Comparison of ENCODE assay signal across 19 cellular contexts in the genomic region with DNA sequence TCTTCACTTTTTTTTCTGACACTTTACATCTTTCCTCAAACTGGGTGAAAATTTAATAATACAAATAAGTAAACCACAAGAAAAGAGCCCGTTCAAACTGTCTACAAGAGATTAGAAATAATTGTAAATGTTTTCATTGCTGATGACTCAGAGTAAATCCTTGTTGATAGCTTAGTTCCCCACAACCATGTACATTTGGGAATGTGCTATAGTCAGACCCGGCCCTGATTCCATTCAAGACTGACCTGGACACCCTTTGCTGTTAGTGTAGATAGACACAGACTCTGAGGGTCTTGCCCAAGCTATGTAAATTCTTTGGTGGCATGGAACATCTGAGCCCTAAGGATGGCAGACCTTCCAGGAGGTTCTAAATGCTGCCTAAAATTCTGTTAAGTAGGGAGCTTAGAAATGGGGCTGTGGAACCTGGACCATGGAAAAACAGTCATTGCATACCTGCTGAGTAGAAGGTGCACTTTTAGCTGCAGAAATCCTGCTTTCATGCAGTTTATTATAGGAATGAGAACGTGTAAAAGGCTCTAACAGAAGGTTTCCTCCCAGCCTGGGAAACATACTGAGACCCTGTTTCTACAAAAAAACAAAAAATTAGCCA. TPM values are rescaled to one million over a fixed set of nuclear protein-coding genes. Genes with fewer than 3 reads are reported as not detected.
A peak's percentile ranks its signal among the peaks of the same experiment; 100 is the strongest.
DNase-seq lines count a peak whose midpoint lies in the region; ATAC-seq, FAIRE-seq and TF ChIP-seq lines count a peak whose summit lies in the region.
"Had no signal": no experiment of that assay in that cellular context is flagged by ENCODE, and none has a peak within 500 bp of the region (broad histone marks: within the 10 kb centered on the region; RNA-seq: fewer than 3 reads in every experiment).

No MANE protein-coding gene starts in this region.

- no peak overlapping the region for H3K4me3 ChIP-seq in A549
- H3K4me3 ChIP-seq in CD4-positive, alpha-beta memory T cell (ENCODE audit: low read length in 2 of 2), result no peak overlapping the region
- H3K4me3 ChIP-seq in epithelial cell of esophagus (ENCODE audit: low read length), result no peak overlapping the region
- H3K4me3 ChIP-seq: right atrium auricular region, uterus had no signal

- H3K27me3 ChIP-seq in CD4-positive, alpha-beta memory T cell (ENCODE audit: insufficient read depth, low read length), result no peaks in the 10 kb centered on the region
- H3K27me3 ChIP-seq: right atrium auricular region, uterus had no signal

- H3K27ac Mint-ChIP-seq in CD4-positive, alpha-beta memory T cell, result peak overlapping the region; percentile 16 to 91 (median 71)
- no peak overlapping the region for H3K27ac Mint-ChIP-seq in immature natural killer cell

- peaks cover 54 to 83% (median 67%) of the 10 kb centered on the region in 4 donors for H3K4me1 Mint-ChIP-seq in CD4-positive, alpha-beta memory T cell
- H3K4me1 Mint-ChIP-seq in immature natural killer cell, result peaks cover 49 to 77% of the 10 kb centered on the region in 2 donors

- no peak for TF ChIP-seq POLR2A in A549 (IDR thresholded peaks at IDR 0.05; ENCODE audit: low read length)

- no peak for DNase-seq in A549 (ENCODE audit: low read depth in 1 of 2, low spot score in 1 of 2)
- no peak for DNase-seq in CD4-positive, alpha-beta memory T cell
- peak; percentile 66 for DNase-seq in M059J (ENCODE audit: low read depth)
- peak; percentile 22 for DNase-seq in epithelial cell of esophagus (ENCODE audit: low read depth)
- DNase-seq in mucosa of gallbladder (ENCODE audit: low spot score), result no peak
- no peak for DNase-seq in G401 (ENCODE audit: low spot score)
- DNase-seq in immature natural killer cell, result no peak
- DNase-seq: activated CD4-positive, CD25-positive, alpha-beta regulatory T cell; C1 segment of cervical spinal cord; GF-D8; glutamatergic neuron; left cardiac atrium; OCI-M1; stimulated activated naive CD4-positive, alpha-beta T cell; uterus had no signal

- H3K4me3 Mint-ChIP-seq in CD4-positive, alpha-beta memory T cell, result peak overlapping the region; percentile 38 to 97 (median 80)
- H3K4me3 Mint-ChIP-seq in immature natural killer cell, result no peak overlapping the region

- no peak for FAIRE-seq in A549 (lab: Jason Lieb, UNC)
- FAIRE-seq: endothelial cell of umbilical vein had no signal

- H3K27me3 Mint-ChIP-seq in CD4-positive, alpha-beta memory T cell, result no peaks in the 10 kb centered on the region
- H3K27me3 Mint-ChIP-seq in immature natural killer cell (ENCODE audit: low read depth in 3 of 3), result peaks cover 0 to 5% (median 2%) of the 10 kb centered on the region in 3 donors

- intact Hi-C loops in CD4-positive, alpha-beta memory T cell (cut with micrococcal nuclease), result loop anchor here (5.0 kb wide), 1 partner anchor 682 kb away; a partner anchor contains a TSS

- TF ChIP-seq EP300 in A549 (IDR thresholded peaks at IDR 0.05), result no peak

- in situ Hi-C loops in G401 (cut with HindIII; ENCODE audit: low sequenced_read_pairs), result no loop called here

- no peak for TF ChIP-seq CTCF in A549 (IDR thresholded peaks at IDR 0.05)
- TF ChIP-seq CTCF in epithelial cell of esophagus (IDR thresholded peaks at IDR 0.05; ENCODE audit: insufficient read depth, low read depth, low read length, missing control alignments), result no peak

- H3K36me3 ChIP-seq in CD4-positive, alpha-beta memory T cell (ENCODE audit: insufficient read depth, low read length), result no peaks in the 10 kb centered on the region
- H3K36me3 ChIP-seq: right atrium auricular region, uterus had no signal

- TF ChIP-seq RAD21 in A549 (conservative IDR thresholded peaks at IDR 0.05 in 1 of 2, IDR thresholded peaks at IDR 0.05 in 1 of 2), result no peak

- peak overlapping the region in 1 of 2 experiments; percentile 52; a peak in 1 of 6 replicates for H3K27ac ChIP-seq in A549
- H3K27ac ChIP-seq in CD4-positive, alpha-beta memory T cell (ENCODE audit: low read depth, low read length), result no peak overlapping the region
- H3K27ac ChIP-seq: right atrium auricular region, uterus had no signal

- WGBS in A549 (ENCODE audit: missing lambda C conversion rate), result 35% methylated on average over 3 of the region's 3 CpGs

- no peaks in the 10 kb centered on the region for H3K9me3 ChIP-seq in A549
- no peaks in the 10 kb centered on the region for H3K9me3 ChIP-seq in CD4-positive, alpha-beta memory T cell (ENCODE audit: control insufficient read depth in 1 of 2, low read length in 2 of 2)
- H3K9me3 ChIP-seq: right atrium auricular region, uterus had no signal

- ATAC-seq in A549, result no peak
- ATAC-seq in GM19023 (IDR thresholded peaks at IDR 0.05; ENCODE audit: unreplicated experiment), result no peak
- ATAC-seq: HCT116, left cardiac atrium had no signal

- H3K36me3 Mint-ChIP-seq in CD4-positive, alpha-beta memory T cell, result peaks cover 12 to 37% of the 10 kb centered on the region in 2 donors
- no peaks in the 10 kb centered on the region for H3K36me3 Mint-ChIP-seq in immature natural killer cell

- peak overlapping the region; percentile 86 for H3K4me2 ChIP-seq in A549

- peaks cover 43% of the 10 kb centered on the region for H3K4me1 ChIP-seq in A549
- peaks cover 82% of the 10 kb centered on the region for H3K4me1 ChIP-seq in CD4-positive, alpha-beta memory T cell (ENCODE audit: insufficient read depth, low read length)
- H3K4me1 ChIP-seq: uterus had no signal

- CTCF ChIA-PET in A549 (lab: Yijun Ruan, JAX), result interaction anchor here (0.8 kb wide), 1 partner anchor 89 kb away, joined by 3 read pairs; no protein-coding TSS in a partner anchor
- CTCF ChIA-PET in CD4-positive, alpha-beta memory T cell (lab: Charles Lee; ENCODE audit: partially characterized antibody), result interaction anchor here (0.8 to 1.4 kb wide), 5 partner anchors 14 to 147 kb away, joined by 3 to 4 read pairs (median 3); no protein-coding TSS in a partner anchor

- POLR2A ChIA-PET in A549 (lab: Yijun Ruan, JAX), result no interaction called here
- POLR2A ChIA-PET in CD4-positive, alpha-beta memory T cell (lab: Charles Lee; ENCODE audit: partially characterized antibody), result interaction anchor here (1.2 to 11.5 kb wide), 4 partner anchors 11 to 89 kb away, joined by 3 to 344 read pairs (median 4); no protein-coding TSS in a partner anchor

- no peaks in the 10 kb centered on the region for H3K9me3 Mint-ChIP-seq in CD4-positive, alpha-beta memory T cell
- no peaks in the 10 kb centered on the region for H3K9me3 Mint-ChIP-seq in immature natural killer cell

TF ChIP-seq in A549, 52 proteins besides CTCF, POLR2A, EP300 and RAD21:
- TF ChIP-seq NR3C1 (IDR thresholded peaks at IDR 0.05) (no peak), EHF (CRISPR knock-in tag; IDR thresholded peaks at IDR 0.05) (no peak)
TF ChIP-seq in A549: peak in this region for 0.

RNA-seq across cellular contexts. Expression of a gene that starts 3.7 kb away (rescaled TPM):
- 30.0 and 30.7 TPM in 2 replicates for polyA plus RNA-seq in A549 (2011; rRNA removed)
- 5.9 and 6.5 TPM in 2 replicates for polyA plus RNA-seq in A549 (2012; cell fraction: cytosol; rRNA removed)
- polyA plus RNA-seq in A549 (2012; cell fraction: nucleus; rRNA removed), result 3.8 and 5.5 TPM in 2 replicates
- polyA plus RNA-seq in A549 (2017; fragmentation: RNase III; extraction: RNeasy Plus Mini Kit Qiagen cat#74134 plus additional on column Dnase treatment), result 28.0 to 34.0 TPM (median 33.3 TPM) in 3 replicates
- 17.7 and 20.4 TPM in 2 replicates for polyA minus RNA-seq in A549 (2011; rRNA and poly(A)+ RNA removed)
- total RNA-seq in CD4-positive, alpha-beta memory T cell, result 10 to 100 TPM; 90.4 to 96.7 TPM
- 10 to 100 TPM; 60.3 to 64.4 TPM for polyA plus RNA-seq in CD4-positive, alpha-beta memory T cell
- 92.5 and 116 TPM in 2 replicates for total RNA-seq in M059J (2014; rRNA removed; shearing (Covaris generic))
- total RNA-seq in mucosa of gallbladder, result 20.8 TPM
- total RNA-seq in G401 (2014; rRNA removed; shearing (Covaris generic)), result 9.8 and 10.8 TPM in 2 replicates
- polyA plus RNA-seq in immature natural killer cell, result 10 to 100 TPM; 18.8 to 34.2 (median 30.6) TPM

RNA-seq across cellular contexts. Expression of a gene that starts 46.1 kb away (rescaled TPM):
- polyA plus RNA-seq in A549 (2011; rRNA removed) (19.2 and 22.0 TPM in 2 replicates), A549 (2017; fragmentation: RNase III; extraction: RNeasy Plus Mini Kit Qiagen cat#74134 plus additional on column Dnase treatment) (39.0 to 43.8 TPM (median 41.2 TPM) in 3 replicates), immature natural killer cell (under 1 TPM in 1 of 3 donors, not detected in 2; 0.07 TPM)
- 3.9 and 4.3 TPM in 2 replicates for polyA plus RNA-seq in A549 (2012; cell fraction: cytosol; rRNA removed)
- polyA plus RNA-seq in A549 (2012; cell fraction: nucleus; rRNA removed), result 9.3 and 15.0 TPM in 2 replicates
- polyA minus RNA-seq in A549 (2011; rRNA and poly(A)+ RNA removed), result 25.5 and 25.8 TPM in 2 replicates
- total RNA-seq in CD4-positive, alpha-beta memory T cell, result 1 to 10 TPM; 1.5 to 1.9 TPM
- under 1 TPM in 1 of 2 donors, not detected in 1; 0.30 TPM for polyA plus RNA-seq in CD4-positive, alpha-beta memory T cell
- 38.7 and 73.1 TPM in 2 replicates for total RNA-seq in M059J (2014; rRNA removed; shearing (Covaris generic))
- 0.20 TPM for total RNA-seq in mucosa of gallbladder
- total RNA-seq in G401 (2014; rRNA removed; shearing (Covaris generic)), result 0.07 and 0.37 TPM in 2 replicates
- total RNA-seq: endothelial cell of umbilical vein had no signal
- polyA plus RNA-seq: endothelial cell of umbilical vein had no signal

Comparison
In these comparisons a context has a peak if more than half of its experiments do, and no peak if none do; other contexts are left out.
1. DNase-seq: peak in M059J (single experiment) and epithelial cell of esophagus (single experiment); none in A549 (0 of 2), CD4-positive, alpha-beta memory T cell (0 of 5), mucosa of gallbladder (single experiment), G401 (single experiment) and immature natural killer cell (0 of 3).
2. H3K27ac Mint-ChIP-seq: peak in CD4-positive, alpha-beta memory T cell (7 of 7); none in immature natural killer cell (0 of 6).
3. H3K4me3 Mint-ChIP-seq: peak in CD4-positive, alpha-beta memory T cell (8 of 8); none in immature natural killer cell (0 of 5).
4. RNA of a gene that starts 46.1 kb away (total RNA-seq): 38.7 to 73.1 TPM in M059J; 1.5 to 1.9 TPM in CD4-positive, alpha-beta memory T cell, 0.20 TPM in mucosa of gallbladder (single experiment) and 0.07 to 0.37 TPM in G401; every median in the first group is over 10 times any median in the second.